In genomic region chr19:42290523-42291436, GRCh38 we compare ENCODE assay signal across 1 cellular context.
TF ChIP-seq lines count a peak whose summit lies in the region.

No MANE protein-coding gene starts in this region.

TF ChIP-seq in HepG2, 621 proteins besides CTCF, POLR2A, EP300 and RAD21 (continued from another document and continues in another):
- TF ChIP-seq DMTF1 (CRISPR knock-in tag; IDR thresholded peaks at IDR 0.05) (no peak), ZBTB3 (CRISPR knock-in tag; IDR thresholded peaks at IDR 0.05; ENCODE audit: borderline replicate concordance, low read depth) (no peak), PRDM10 (CRISPR knock-in tag; IDR thresholded peaks at IDR 0.05; ENCODE audit: low read depth) (no peak), ISL2 (CRISPR knock-in tag; IDR thresholded peaks at IDR 0.05) (0 out of 2 replicates have a peak, but pooled peaks have one; percentile 29), ZSCAN21 (CRISPR knock-in tag; IDR thresholded peaks at IDR 0.05; ENCODE audit: borderline replicate concordance) (no peak), BRCA1 (CRISPR knock-in tag; IDR thresholded peaks at IDR 0.05) (no peak), ZNF644 (CRISPR knock-in tag; IDR thresholded peaks at IDR 0.05; ENCODE audit: low read depth) (no peak), NFE2L1 (CRISPR knock-in tag; IDR thresholded peaks at IDR 0.05; ENCODE audit: borderline replicate concordance) (no peak), ZBTB26 (CRISPR knock-in tag; IDR thresholded peaks at IDR 0.05; ENCODE audit: borderline replicate concordance) (no peak), ATF3 (CRISPR knock-in tag; IDR thresholded peaks at IDR 0.05) (no peak), SSRP1 (CRISPR knock-in tag; IDR thresholded peaks at IDR 0.05) (no peak), NKX3-1 (CRISPR knock-in tag; IDR thresholded peaks at IDR 0.05) (no peak), SOX5 (CRISPR knock-in tag; IDR thresholded peaks at IDR 0.05; ENCODE audit: borderline replicate concordance) (no peak), SMC3 (IDR thresholded peaks at IDR 0.05; ENCODE audit: low read length) (peak; percentile 60; the same call in 1 of the 2 replicates), ZNF740 (CRISPR knock-in tag; IDR thresholded peaks at IDR 0.05) (0 out of 2 replicates have a peak, but pooled peaks have one; percentile 39), ZNF547 (CRISPR knock-in tag; IDR thresholded peaks at IDR 0.05) (no peak), TGIF2 (CRISPR knock-in tag; IDR thresholded peaks at IDR 0.05) (no peak), HOXD1 (CRISPR knock-in tag; IDR thresholded peaks at IDR 0.05) (no peak), HMGXB4 (CRISPR knock-in tag; IDR thresholded peaks at IDR 0.05; ENCODE audit: borderline replicate concordance in 1 of 2, low read depth in 1 of 2) (peak; percentile 43 to 51; a peak in 2 of 4 replicates), RERE (CRISPR knock-in tag; IDR thresholded peaks at IDR 0.05; ENCODE audit: low read depth) (no peak), ZNF160 (CRISPR knock-in tag; IDR thresholded peaks at IDR 0.05) (no peak), ZNF709 (CRISPR knock-in tag; IDR thresholded peaks at IDR 0.05) (0 out of 2 replicates have a peak, but pooled peaks have one; percentile 31), SETDB1 (CRISPR knock-in tag; IDR thresholded peaks at IDR 0.05; ENCODE audit: borderline replicate concordance) (no peak), FOXA1 (IDR thresholded peaks at IDR 0.05) (no peak), FOXA1 (CRISPR knock-in tag; IDR thresholded peaks at IDR 0.05) (no peak), SAP130 (CRISPR knock-in tag; IDR thresholded peaks at IDR 0.05; ENCODE audit: low read depth) (peak; percentile 29; the same call in 1 of the 2 replicates), MAFG (CRISPR knock-in tag; IDR thresholded peaks at IDR 0.05) (no peak)
- TF ChIP-seq, protein P1, sequence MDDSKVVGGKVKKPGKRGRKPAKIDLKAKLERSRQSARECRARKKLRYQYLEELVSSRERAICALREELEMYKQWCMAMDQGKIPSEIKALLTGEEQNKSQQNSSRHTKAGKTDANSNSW (CRISPR knock-in tag; IDR thresholded peaks at IDR 0.05; ENCODE audit: borderline replicate concordance), result no peak
- TF ChIP-seq, protein P2, sequence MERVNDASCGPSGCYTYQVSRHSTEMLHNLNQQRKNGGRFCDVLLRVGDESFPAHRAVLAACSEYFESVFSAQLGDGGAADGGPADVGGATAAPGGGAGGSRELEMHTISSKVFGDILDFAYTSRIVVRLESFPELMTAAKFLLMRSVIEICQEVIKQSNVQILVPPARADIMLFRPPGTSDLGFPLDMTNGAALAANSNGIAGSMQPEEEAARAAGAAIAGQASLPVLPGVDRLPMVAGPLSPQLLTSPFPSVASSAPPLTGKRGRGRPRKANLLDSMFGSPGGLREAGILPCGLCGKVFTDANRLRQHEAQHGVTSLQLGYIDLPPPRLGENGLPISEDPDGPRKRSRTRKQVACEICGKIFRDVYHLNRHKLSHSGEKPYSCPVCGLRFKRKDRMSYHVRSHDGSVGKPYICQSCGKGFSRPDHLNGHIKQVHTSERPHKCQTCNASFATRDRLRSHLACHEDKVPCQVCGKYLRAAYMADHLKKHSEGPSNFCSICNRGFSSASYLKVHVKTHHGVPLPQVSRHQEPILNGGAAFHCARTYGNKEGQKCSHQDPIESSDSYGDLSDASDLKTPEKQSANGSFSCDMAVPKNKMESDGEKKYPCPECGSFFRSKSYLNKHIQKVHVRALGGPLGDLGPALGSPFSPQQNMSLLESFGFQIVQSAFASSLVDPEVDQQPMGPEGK (CRISPR knock-in tag; IDR thresholded peaks at IDR 0.05), result peak; percentile 67
- TF ChIP-seq, protein P3, sequence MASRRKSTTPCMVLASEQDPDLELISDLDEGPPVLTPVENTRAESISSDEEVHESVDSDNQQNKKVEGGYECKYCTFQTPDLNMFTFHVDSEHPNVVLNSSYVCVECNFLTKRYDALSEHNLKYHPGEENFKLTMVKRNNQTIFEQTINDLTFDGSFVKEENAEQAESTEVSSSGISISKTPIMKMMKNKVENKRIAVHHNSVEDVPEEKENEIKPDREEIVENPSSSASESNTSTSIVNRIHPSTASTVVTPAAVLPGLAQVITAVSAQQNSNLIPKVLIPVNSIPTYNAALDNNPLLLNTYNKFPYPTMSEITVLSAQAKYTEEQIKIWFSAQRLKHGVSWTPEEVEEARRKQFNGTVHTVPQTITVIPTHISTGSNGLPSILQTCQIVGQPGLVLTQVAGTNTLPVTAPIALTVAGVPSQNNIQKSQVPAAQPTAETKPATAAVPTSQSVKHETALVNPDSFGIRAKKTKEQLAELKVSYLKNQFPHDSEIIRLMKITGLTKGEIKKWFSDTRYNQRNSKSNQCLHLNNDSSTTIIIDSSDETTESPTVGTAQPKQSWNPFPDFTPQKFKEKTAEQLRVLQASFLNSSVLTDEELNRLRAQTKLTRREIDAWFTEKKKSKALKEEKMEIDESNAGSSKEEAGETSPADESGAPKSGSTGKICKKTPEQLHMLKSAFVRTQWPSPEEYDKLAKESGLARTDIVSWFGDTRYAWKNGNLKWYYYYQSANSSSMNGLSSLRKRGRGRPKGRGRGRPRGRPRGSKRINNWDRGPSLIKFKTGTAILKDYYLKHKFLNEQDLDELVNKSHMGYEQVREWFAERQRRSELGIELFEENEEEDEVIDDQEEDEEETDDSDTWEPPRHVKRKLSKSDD (CRISPR knock-in tag; IDR thresholded peaks at IDR 0.05; ENCODE audit: low read depth), result no peak
- TF ChIP-seq, protein P4, sequence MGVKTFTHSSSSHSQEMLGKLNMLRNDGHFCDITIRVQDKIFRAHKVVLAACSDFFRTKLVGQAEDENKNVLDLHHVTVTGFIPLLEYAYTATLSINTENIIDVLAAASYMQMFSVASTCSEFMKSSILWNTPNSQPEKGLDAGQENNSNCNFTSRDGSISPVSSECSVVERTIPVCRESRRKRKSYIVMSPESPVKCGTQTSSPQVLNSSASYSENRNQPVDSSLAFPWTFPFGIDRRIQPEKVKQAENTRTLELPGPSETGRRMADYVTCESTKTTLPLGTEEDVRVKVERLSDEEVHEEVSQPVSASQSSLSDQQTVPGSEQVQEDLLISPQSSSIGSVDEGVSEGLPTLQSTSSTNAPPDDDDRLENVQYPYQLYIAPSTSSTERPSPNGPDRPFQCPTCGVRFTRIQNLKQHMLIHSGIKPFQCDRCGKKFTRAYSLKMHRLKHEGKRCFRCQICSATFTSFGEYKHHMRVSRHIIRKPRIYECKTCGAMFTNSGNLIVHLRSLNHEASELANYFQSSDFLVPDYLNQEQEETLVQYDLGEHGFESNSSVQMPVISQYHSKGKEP (CRISPR knock-in tag; IDR thresholded peaks at IDR 0.05), result no peak
